Comparison of ENCODE assay signal across 8 cellular contexts in the genomic region with DNA sequence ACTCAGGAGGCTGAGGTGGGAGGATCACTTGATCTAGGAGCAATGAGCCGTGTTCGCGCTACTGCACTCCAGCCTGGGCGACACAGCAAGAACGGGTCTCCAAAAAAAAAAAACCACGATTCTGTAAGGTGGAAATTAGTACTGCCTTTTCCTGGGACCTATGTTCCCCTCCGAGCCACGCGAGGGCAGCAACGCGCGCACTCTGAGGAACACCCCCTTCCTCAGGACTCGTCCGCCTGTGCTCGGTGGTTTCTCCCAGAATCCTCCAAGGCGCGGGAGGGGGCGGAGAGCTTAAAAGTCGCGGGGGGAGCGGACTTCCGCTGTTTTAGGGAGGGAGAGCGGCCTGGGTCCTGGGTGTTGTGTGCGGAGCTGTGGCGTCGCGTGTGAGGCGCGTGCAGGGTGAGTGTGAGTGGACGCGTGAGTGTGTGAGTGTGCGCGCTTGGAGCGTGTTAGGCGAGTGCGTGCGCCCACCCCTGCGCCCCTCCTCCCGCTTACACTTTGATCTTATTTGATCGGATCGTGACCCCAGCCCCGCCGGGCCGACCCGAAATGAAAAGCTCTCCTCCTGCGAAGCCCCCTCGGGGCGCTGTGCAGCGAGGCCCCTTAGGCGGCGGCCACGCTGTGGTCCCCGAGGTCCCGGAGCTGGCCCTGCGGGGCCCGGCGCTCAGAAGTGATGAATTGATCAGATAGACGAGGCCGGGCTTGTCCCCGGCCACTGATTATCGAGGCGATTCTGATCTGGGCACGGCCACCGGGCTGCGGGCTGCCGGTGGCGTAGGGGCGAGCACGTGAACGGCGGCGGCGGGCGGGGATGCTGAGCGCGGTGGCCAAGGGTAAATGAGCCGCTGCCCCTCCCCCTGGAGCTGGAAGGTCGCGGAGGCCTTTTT. TPM values are rescaled to one million over a fixed set of nuclear protein-coding genes. Genes with fewer than 3 reads are reported as not detected.
DNase-seq lines count a peak whose midpoint lies in the region; ATAC-seq and FAIRE-seq lines count a peak whose summit lies in the region.

No MANE protein-coding gene starts in this region.

- peak; percentile 89 for ATAC-seq in GM21367 (IDR thresholded peaks at IDR 0.05; ENCODE audit: unreplicated experiment)

- in situ Hi-C loops in Caki2 (cut with HindIII; ENCODE audit: low pct_unique_long_range_greater_than_20kb, low sequenced_read_pairs), result no loop called here

- DNase-seq in Caki2 (ENCODE audit: low read depth) (peak; percentile 92), HUDEP-2 (lab: John Stamatoyannopoulos, UW; ENCODE audit: unreplicated experiment in 76 of 76) (peak in 75 of 76 experiments; percentile 56 to 97 (median 94)), NOMO-1 treated with dmso at 0.1 percent for 144 hours (lab: John Stamatoyannopoulos, UW; ENCODE audit: unreplicated experiment) (peak; percentile 96), midbrain (lab: John Stamatoyannopoulos, UW) (peak; percentile 97)
- peak; percentile 92 for DNase-seq in activated CD8-positive, alpha-beta memory T cell treated with anti-CD3 and anti-CD28 coated beads, Interleukin-2, amount 50 U/mL, for 24 hours (ENCODE audit: extremely low read depth)
- DNase-seq in stimulated activated CD8-positive, alpha-beta memory T cell treated with anti-CD3 and anti-CD28 coated beads, Interleukin-2, amount 100 ng/mL, for 1 hour (ENCODE audit: low read depth in 2 of 2), result peak; percentile 89 to 95

- FAIRE-seq in endometrium (lab: Jason Lieb, UNC), result peak; percentile 83

RNA-seq across cellular contexts. Expression of a gene that starts 9.6 kb away (rescaled TPM):
- 12.9 and 15.1 TPM in 2 replicates for total RNA-seq in Caki2 (2014; rRNA removed; shearing (Covaris generic); ENCODE audit: low replicate concordance)

RNA-seq across cellular contexts. Expression of a gene that starts 13.8 kb away (rescaled TPM):
- 0.88 and 1.7 TPM in 2 replicates for total RNA-seq in Caki2 (2014; rRNA removed; shearing (Covaris generic); ENCODE audit: low replicate concordance)

RNA-seq across cellular contexts. Expression of a gene that starts 24.3 kb away (rescaled TPM):
- total RNA-seq in Caki2 (2014; rRNA removed; shearing (Covaris generic); ENCODE audit: low replicate concordance), result 8.9 and 11.9 TPM in 2 replicates

RNA-seq across cellular contexts. Expression of a gene that starts 58.2 kb away (rescaled TPM):
- total RNA-seq in Caki2 (2014; rRNA removed; shearing (Covaris generic); ENCODE audit: low replicate concordance), result 4.7 and 4.9 TPM in 2 replicates

Comparison
In these comparisons a context has a peak if more than half of its experiments do, and no peak if none do; other contexts are left out.
1. Peak in every context shown above with its lines: DNase-seq and ATAC-seq.